14 cellular contexts compared by ENCODE assay signal in genomic region chr2:203446071-203446481, GRCh38.
A peak's percentile ranks its signal among the peaks of the same experiment; 100 is the strongest.
DNase-seq lines count a peak whose midpoint lies in the region; ATAC-seq and TF ChIP-seq lines count a peak whose summit lies in the region.
"Had no signal": no experiment of that assay in that cellular context is flagged by ENCODE, and none has a peak within 500 bp of the region (broad histone marks: within the 10 kb centered on the region; RNA-seq: fewer than 3 reads in every experiment).

No MANE protein-coding gene starts in this region.

- H3K4me2 ChIP-seq in GM23248 (ENCODE audit: unreplicated experiment) (peak overlapping the region; percentile 7), mammary epithelial cell (ENCODE audit: insufficient read depth, low read depth, low read length) (no peak overlapping the region), neuronal stem cell (ENCODE audit: insufficient read depth, low read length, poor library complexity, severe bottlenecking) (no peak overlapping the region)

- no peak overlapping the region for H3K14ac ChIP-seq in neuronal stem cell (ENCODE audit: low read length)

- no peaks in the 10 kb centered on the region for H3K79me1 ChIP-seq in neuronal stem cell (ENCODE audit: low read depth, low read length)

- no TSS peak for BruUV-seq in mammary epithelial cell (replicated peaks; lab: Mats Ljungman, UMichigan)

- intact Hi-C loops in mammary epithelial cell (cut with micrococcal nuclease), result no loop called here

- H3K27me3 ChIP-seq in GM23248 (replicated peaks; ENCODE audit: insufficient read depth), result no peaks in the 10 kb centered on the region
- no peaks in the 10 kb centered on the region for H3K27me3 ChIP-seq in mammary epithelial cell (ENCODE audit: insufficient read depth, low read length)
- H3K27me3 ChIP-seq in neuronal stem cell (ENCODE audit: control insufficient read depth in 3 of 3, insufficient read depth in 3 of 3, low read depth in 1 of 3, low read length in 3 of 3), result no peaks in the 10 kb centered on the region
- H3K27me3 ChIP-seq: adrenal gland had no signal

- H3K79me2 ChIP-seq in GM23248 (ENCODE audit: insufficient read depth) (peaks cover 60% of the 10 kb centered on the region), mammary epithelial cell (ENCODE audit: insufficient read depth, low read length) (no peaks in the 10 kb centered on the region)

- H3K9me3 ChIP-seq in GM23248 (ENCODE audit: low read depth), result no peaks in the 10 kb centered on the region
- H3K9me3 ChIP-seq in mammary epithelial cell (replicated peaks; ENCODE audit: insufficient read depth, low read length), result no peaks in the 10 kb centered on the region
- H3K9me3 ChIP-seq in neuronal stem cell (replicated peaks in 1 of 2; ENCODE audit: control insufficient read depth in 2 of 2, insufficient read depth in 1 of 2, low read depth in 1 of 2, low read length in 2 of 2), result no peaks in the 10 kb centered on the region
- H3K9me3 ChIP-seq: adrenal gland had no signal

- peak overlapping the region; percentile 14; the same call in 1 of the 2 replicates for H3K9ac ChIP-seq in GM23248
- no peak overlapping the region for H3K9ac ChIP-seq in mammary epithelial cell (ENCODE audit: insufficient read depth, low read length)
- H3K9ac ChIP-seq in neuronal stem cell (ENCODE audit: low read depth, low read length, poor library complexity), result no peak overlapping the region

- H2AFZ ChIP-seq in GM23248 (no peak overlapping the region), mammary epithelial cell (ENCODE audit: low read depth, low read length) (no peak overlapping the region), neuronal stem cell (ENCODE audit: low read length) (no peak overlapping the region)

- no peak for TF ChIP-seq CTCF in mammary epithelial cell (conservative IDR thresholded peaks at IDR 0.05 in 1 of 2, IDR thresholded peaks at IDR 0.05 in 1 of 2; ENCODE audit: extremely low read depth in 1 of 2, insufficient read depth in 1 of 2, low read depth in 1 of 2, low read length in 2 of 2)

- H3F3A ChIP-seq in GM23248 (ENCODE audit: insufficient read depth), result peaks cover 88% of the 10 kb centered on the region

- dilution Hi-C loops in mammary epithelial cell (cut with HindIII; ENCODE audit: low sequenced_read_pairs), result no loop called here

- no peak for ATAC-seq in HG03432 (IDR thresholded peaks at IDR 0.05; ENCODE audit: unreplicated experiment)
- ATAC-seq: GM12878 had no signal

- DNase-seq in GM23248 (peak; percentile 87), NCI-H226 (peak; percentile 9), mammary epithelial cell (peak; percentile 38), myocyte (ENCODE audit: low read depth) (peak; percentile 43), T1000 (lab: John Stamatoyannopoulos, UW) (no peak), neuronal stem cell (ENCODE audit: low spot score) (no peak)
- no peak for DNase-seq in activated CD8-positive, alpha-beta memory T cell treated with anti-CD3 and anti-CD28 coated beads, Interleukin-2, amount 50 U/mL, for 4 hours
- DNase-seq: activated CD4-positive, alpha-beta T cell treated with anti-CD3 and anti-CD28 coated beads, Interleukin-2, amount 50 U/mL, for 1 hour; adrenal gland; NCI-H524 treated with DMSO at 0.1 percent for 48 hours; stimulated activated naive CD4-positive, alpha-beta T cell had no signal

- no peak overlapping the region for H3K4ac ChIP-seq in neuronal stem cell (ENCODE audit: low read length)

- H3K4me1 ChIP-seq in GM23248 (ENCODE audit: insufficient read depth) (peaks cover 31% of the 10 kb centered on the region), mammary epithelial cell (ENCODE audit: insufficient read depth, low read length) (peaks cover 5% of the 10 kb centered on the region), neuronal stem cell (ENCODE audit: control insufficient read depth in 2 of 2, insufficient read depth in 1 of 2, low read depth in 1 of 2, low read length in 2 of 2) (no peaks in the 10 kb centered on the region)

- H3K36me3 ChIP-seq in GM23248 (ENCODE audit: low read depth) (peaks cover 89% of the 10 kb centered on the region), mammary epithelial cell (ENCODE audit: insufficient read depth, low read length) (peaks cover 20% of the 10 kb centered on the region), neuronal stem cell (replicated peaks in 1 of 2; ENCODE audit: control insufficient read depth in 2 of 2, insufficient read depth in 2 of 2, low read length in 2 of 2) (peaks cover 13 to 86% of the 10 kb centered on the region in 2 donors)

- CTCF ChIA-PET in mammary epithelial cell (lab: Charles Lee; ENCODE audit: low non-redundant PET), result no interaction called here

- WGBS in GM23248 (ENCODE audit: low coverage in 1 of 2, low lambda C conversion rate in 2 of 2, missing lambda C conversion rate in 2 of 2), 2 experiments, result 32 to 35% methylated on average over 3 of the region's 3 CpGs
- WGBS in mammary epithelial cell (ENCODE audit: low coverage, missing lambda C conversion rate), result 90% methylated on average over 3 of the region's 3 CpGs
- WGBS in neuronal stem cell (ENCODE audit: extremely low coverage in 2 of 2, insufficient read length in 2 of 2, insufficient replicate concordance in 1 of 2), 2 donors, result no CpG with 5 or more reads among the region's 3 CpGs

- H4K20me1 ChIP-seq in GM23248 (ENCODE audit: insufficient read depth) (no peaks in the 10 kb centered on the region), mammary epithelial cell (ENCODE audit: insufficient read depth, low read length) (no peaks in the 10 kb centered on the region)

- H2BK12ac ChIP-seq in neuronal stem cell (ENCODE audit: low read length), result no peak overlapping the region

- no peak overlapping the region for H2AK5ac ChIP-seq in neuronal stem cell (ENCODE audit: low read depth, low read length)

- no peak overlapping the region for H3K23ac ChIP-seq in neuronal stem cell (ENCODE audit: low read depth, low read length, poor library complexity)

- no peak overlapping the region for H2BK15ac ChIP-seq in neuronal stem cell (ENCODE audit: low read length)

- H4K8ac ChIP-seq in neuronal stem cell (ENCODE audit: low read depth, low read length), result no peak overlapping the region

- H2BK120ac ChIP-seq in neuronal stem cell (ENCODE audit: low read depth, low read length), result no peak overlapping the region

- no peak overlapping the region for H3K4me3 ChIP-seq in GM23248
- no peak overlapping the region for H3K4me3 ChIP-seq in mammary epithelial cell (replicated peaks in 1 of 3; ENCODE audit: insufficient read depth in 1 of 3, low read depth in 2 of 3, low read length in 3 of 3)
- no peak overlapping the region for H3K4me3 ChIP-seq in neuronal stem cell (ENCODE audit: low read length in 2 of 2)
- H3K4me3 ChIP-seq: adrenal gland, GM12878, SK-N-MC had no signal

- no peaks in the 10 kb centered on the region for H3K9me2 ChIP-seq in GM23248 (ENCODE audit: insufficient read depth)

- H2BK5ac ChIP-seq in neuronal stem cell (ENCODE audit: low read length), result no peak overlapping the region

- H3K18ac ChIP-seq in neuronal stem cell (ENCODE audit: low read length), result no peak overlapping the region

- peak overlapping the region; percentile 54 for H3K27ac ChIP-seq in GM23248
- H3K27ac ChIP-seq in mammary epithelial cell (ENCODE audit: insufficient read depth, low read depth, low read length), result no peak overlapping the region
- no peak overlapping the region for H3K27ac ChIP-seq in neuronal stem cell (replicated peaks; ENCODE audit: low read length)
- H3K27ac ChIP-seq: adrenal gland, SK-N-MC had no signal

- in situ Hi-C loops in GM23248 (cut with MboI) (no loop called here), mammary epithelial cell (cut with MboI; ENCODE audit: low sequenced_read_pairs in 2 of 2) (no loop called here)

- H4K91ac ChIP-seq in neuronal stem cell (ENCODE audit: low read depth, low read length, poor library complexity), result no peak overlapping the region

Comparison
In these comparisons a context has a peak if more than half of its experiments do, and no peak if none do; other contexts are left out.
1. DNase-seq: peak in GM23248 (single experiment), NCI-H226 (single experiment), mammary epithelial cell (single experiment) and myocyte (single experiment); none in T1000 (single experiment), activated CD8-positive, alpha-beta memory T cell treated with anti-CD3 and anti-CD28 coated beads, Interleukin-2, amount 50 U/mL, for 4 hours (single experiment) and neuronal stem cell (single experiment).